Comparison of ENCODE assay signal across 8 cellular contexts in the genomic region with DNA sequence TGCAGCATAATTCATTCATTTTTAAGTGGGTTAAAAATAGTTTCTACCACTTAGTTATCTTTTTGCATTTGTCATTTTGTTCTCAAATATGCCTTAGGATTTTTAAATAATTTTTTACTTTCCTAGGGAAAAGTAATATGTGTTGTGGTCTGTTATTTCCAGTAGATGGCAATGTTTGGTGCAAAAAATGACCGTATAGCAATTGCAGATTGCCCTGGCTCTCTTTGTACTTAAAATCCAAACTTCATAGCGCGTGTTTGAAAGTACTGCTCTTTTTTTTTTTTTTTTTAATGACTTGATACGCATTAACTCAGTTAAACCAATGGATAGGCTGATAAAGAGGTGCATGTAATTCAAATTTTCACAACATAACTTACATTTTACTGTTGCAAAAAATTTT.
DNase-seq lines count a peak whose midpoint lies in the region; ATAC-seq, FAIRE-seq and TF ChIP-seq lines count a peak whose summit lies in the region.

No MANE protein-coding gene starts in this region.

- intact Hi-C loops in HepG2 (cut with micrococcal nuclease; ENCODE audit: unreplicated experiment) = loop anchor here (1.0 to 5.0 kb wide), 3 partner anchors 82 to 240 kb away; no protein-coding TSS in a partner anchor

- H3K27ac ChIP-seq in DND-41 (ENCODE audit: low read length) (no peak overlapping the region), KMS-11 (no peak overlapping the region), HepG2 (ENCODE audit: extremely low read length, insufficient read depth, low read length) (no peak overlapping the region)

- no peak overlapping the region for H3K4me3 ChIP-seq in DND-41 (ENCODE audit: low read depth in 1 of 2, low read length in 2 of 2)
- H3K4me3 ChIP-seq in KMS-11 (IDR thresholded peaks at IDR 0.05; ENCODE audit: insufficient read depth, low read depth, low read length) = no peak overlapping the region
- no peak overlapping the region for H3K4me3 ChIP-seq in HepG2 (replicated peaks in 1 of 3; ENCODE audit: insufficient read depth in 1 of 3, low read depth in 2 of 3, low read length in 3 of 3)

- 12% methylated on average over 4 of the region's 4 CpGs for WGBS in HepG2 (ENCODE audit: low lambda C conversion rate)

- TF ChIP-seq EP300 in HepG2 (IDR thresholded peaks at IDR 0.05; ENCODE audit: low read depth in 2 of 2, low read length in 2 of 2) = no peak
- TF ChIP-seq EP300 in HepG2 (CRISPR knock-in tag; IDR thresholded peaks at IDR 0.05; ENCODE audit: borderline replicate concordance) = no peak

- no TSS peak for BruUV-seq in HepG2 (replicated peaks; lab: Mats Ljungman, UMichigan)

- H4K20me1 ChIP-seq in DND-41 (ENCODE audit: insufficient read depth, low read length) = no peaks in the 10 kb centered on the region
- no peaks in the 10 kb centered on the region for H4K20me1 ChIP-seq in KMS-11 (ENCODE audit: insufficient read depth)
- H4K20me1 ChIP-seq in HepG2 (ENCODE audit: insufficient read depth, low read length) = no peaks in the 10 kb centered on the region

- POLR2A ChIA-PET in HepG2 (lab: Yijun Ruan, JAX) = no interaction called here

- CTCF ChIA-PET in HepG2 (lab: Yijun Ruan, JAX; ENCODE audit: low intra/inter-chr PET ratio, low total read pairs) = interaction anchor here (2.0 to 2.7 kb wide), 2 partner anchors 98 to 239 kb away, joined by 9 to 30 read pairs; no protein-coding TSS in a partner anchor

- H3K9ac ChIP-seq in DND-41 (ENCODE audit: low read depth, low read length) (no peak overlapping the region), KMS-11 (no peak overlapping the region), HepG2 (ENCODE audit: insufficient read depth, low read depth, low read length) (no peak overlapping the region)

- no peak for TF ChIP-seq RAD21 in HepG2 (CRISPR knock-in tag; IDR thresholded peaks at IDR 0.05)

- TF ChIP-seq CTCF in DND-41 (IDR thresholded peaks at IDR 0.05; ENCODE audit: borderline replicate concordance, extremely low read depth, low read length, poor library complexity, severe bottlenecking) (peak; percentile 61), KMS-11 (conservative IDR thresholded peaks at IDR 0.05; ENCODE audit: low read depth, low read length) (peak; percentile 45), HepG2 (CRISPR knock-in tag; IDR thresholded peaks at IDR 0.05) (peak; percentile 37; the same call in 1 of the 2 replicates)

- no peak for FAIRE-seq in HepG2 (lab: Jason Lieb, UNC)

- H3K79me2 ChIP-seq in DND-41 (ENCODE audit: insufficient read depth, low read length) (no peaks in the 10 kb centered on the region), KMS-11 (ENCODE audit: insufficient read depth, low read depth) (no peaks in the 10 kb centered on the region), HepG2 (ENCODE audit: insufficient read depth, low read length) (no peaks in the 10 kb centered on the region)

- H3K27me3 ChIP-seq in DND-41 (ENCODE audit: insufficient read depth, low read length, poor library complexity) (no peaks in the 10 kb centered on the region), KMS-11 (ENCODE audit: insufficient read depth, low read depth) (no peaks in the 10 kb centered on the region), HepG2 (ENCODE audit: control insufficient read depth in 1 of 2, insufficient read depth in 2 of 2, low read length in 2 of 2) (no peaks in the 10 kb centered on the region)

- H3K4me1 ChIP-seq in DND-41 (ENCODE audit: insufficient read depth, low read length) = no peaks in the 10 kb centered on the region
- no peaks in the 10 kb centered on the region for H3K4me1 ChIP-seq in KMS-11 (ENCODE audit: low read depth, poor library complexity, severe bottlenecking)
- no peaks in the 10 kb centered on the region for H3K4me1 ChIP-seq in HepG2 (ENCODE audit: insufficient read depth, low read length)

- no peak overlapping the region for H2AFZ ChIP-seq in DND-41 (ENCODE audit: low read depth, low read length)
- H2AFZ ChIP-seq in KMS-11 (ENCODE audit: low read depth) = no peak overlapping the region
- no peak overlapping the region for H2AFZ ChIP-seq in HepG2 (ENCODE audit: low read length)

- H3K36me3 ChIP-seq in DND-41 (ENCODE audit: insufficient read depth, low read length) (no peaks in the 10 kb centered on the region), KMS-11 (ENCODE audit: insufficient read depth) (no peaks in the 10 kb centered on the region), HepG2 (replicated peaks in 1 of 2; ENCODE audit: control insufficient read depth in 1 of 2, insufficient read depth in 2 of 2, low read length in 2 of 2) (no peaks in the 10 kb centered on the region)

- in situ Hi-C loops in HepG2 (cut with HindIII; ENCODE audit: extremely low pct_ligation_motif_present, low pct_unique_long_range_greater_than_20kb) = loop anchor here (5.0 to 10.0 kb wide), 2 partner anchors 97 to 240 kb away; no protein-coding TSS in a partner anchor

- H3K4me2 ChIP-seq in DND-41 (ENCODE audit: insufficient read depth, low read length) (no peak overlapping the region), KMS-11 (no peak overlapping the region; the same call in 1 of the 2 replicates), HepG2 (ENCODE audit: low read depth, low read length) (no peak overlapping the region)

- ATAC-seq in DND-41 (ENCODE audit: insufficient read depth, low read depth) = peak; percentile 57; the same call in 1 of the 3 replicates
- ATAC-seq in HepG2 = no peak

- H3K9me3 ChIP-seq in DND-41 (ENCODE audit: insufficient read depth, low read length, severe bottlenecking) = no peaks in the 10 kb centered on the region
- H3K9me3 ChIP-seq in HepG2 (ENCODE audit: low read length) = no peaks in the 10 kb centered on the region

- no peak for TF ChIP-seq POLR2A in HepG2 (IDR thresholded peaks at IDR 0.05; ENCODE audit: insufficient read depth in 1 of 2, low read depth in 2 of 2, low read length in 2 of 2)

- no peak for DNase-seq in DND-41
- DNase-seq in amniotic epithelial cell (ENCODE audit: low read depth) = peak; percentile 30
- peak; percentile 6 for DNase-seq in HepG2 (ENCODE audit: low spot score)
- no peak for DNase-seq in hippocampal formation (lab: John Stamatoyannopoulos, UW)
- no peak for DNase-seq in stimulated activated CD4-positive, alpha-beta T cell treated with anti-CD3 and anti-CD28 coated beads, Interleukin-15, amount 100 ng/mL, for 24 hours
- no peak for DNase-seq in 8988T
- DNase-seq in putamen (ENCODE audit: low spot score) = no peak

TF ChIP-seq in HepG2, 621 proteins besides CTCF, POLR2A, EP300 and RAD21:
- peak; percentile 24; the same call in 1 of the 2 replicates for TF ChIP-seq SMC3 (IDR thresholded peaks at IDR 0.05; ENCODE audit: low read length)
- TF ChIP-seq STAG1 (CRISPR knock-in tag; IDR thresholded peaks at IDR 0.05) = peak; percentile 35
- no peak for TF ChIP-seq MED13 (CRISPR knock-in tag; IDR thresholded peaks at IDR 0.05)

Comparison
In these comparisons a context has a peak if more than half of its experiments do, and no peak if none do; other contexts are left out.
1. DNase-seq: peak in amniotic epithelial cell (single experiment) and HepG2 (single experiment); none in DND-41 (single experiment), hippocampal formation (0 of 2), stimulated activated CD4-positive, alpha-beta T cell treated with anti-CD3 and anti-CD28 coated beads, Interleukin-15, amount 100 ng/mL, for 24 hours (single experiment), 8988T (single experiment) and putamen (single experiment).
2. Peak in every context shown above with its lines, with median percentiles within 50 percentile points of each other: CTCF ChIP-seq.